Comparison of ENCODE assay signal across 1 cellular context in genomic region chr1:2115922-2116341, GRCh38.
TF ChIP-seq lines count a peak whose summit lies in the region.

No MANE protein-coding gene starts in this region.

TF ChIP-seq in WTC11, 78 proteins besides CTCF, POLR2A, EP300 and RAD21 (continued from another document):
- TF ChIP-seq FOXP1 (CRISPR knock-in tag; IDR thresholded peaks at IDR 0.05; ENCODE audit: borderline replicate concordance) (no peak), ZNF512 (CRISPR knock-in tag; IDR thresholded peaks at IDR 0.05; ENCODE audit: borderline replicate concordance) (no peak), ETV6 (CRISPR knock-in tag; IDR thresholded peaks at IDR 0.05) (no peak), CREM (CRISPR knock-in tag; IDR thresholded peaks at IDR 0.05) (0 out of 2 replicates have a peak, but pooled peaks have one; percentile 31)
- TF ChIP-seq, protein P1, sequence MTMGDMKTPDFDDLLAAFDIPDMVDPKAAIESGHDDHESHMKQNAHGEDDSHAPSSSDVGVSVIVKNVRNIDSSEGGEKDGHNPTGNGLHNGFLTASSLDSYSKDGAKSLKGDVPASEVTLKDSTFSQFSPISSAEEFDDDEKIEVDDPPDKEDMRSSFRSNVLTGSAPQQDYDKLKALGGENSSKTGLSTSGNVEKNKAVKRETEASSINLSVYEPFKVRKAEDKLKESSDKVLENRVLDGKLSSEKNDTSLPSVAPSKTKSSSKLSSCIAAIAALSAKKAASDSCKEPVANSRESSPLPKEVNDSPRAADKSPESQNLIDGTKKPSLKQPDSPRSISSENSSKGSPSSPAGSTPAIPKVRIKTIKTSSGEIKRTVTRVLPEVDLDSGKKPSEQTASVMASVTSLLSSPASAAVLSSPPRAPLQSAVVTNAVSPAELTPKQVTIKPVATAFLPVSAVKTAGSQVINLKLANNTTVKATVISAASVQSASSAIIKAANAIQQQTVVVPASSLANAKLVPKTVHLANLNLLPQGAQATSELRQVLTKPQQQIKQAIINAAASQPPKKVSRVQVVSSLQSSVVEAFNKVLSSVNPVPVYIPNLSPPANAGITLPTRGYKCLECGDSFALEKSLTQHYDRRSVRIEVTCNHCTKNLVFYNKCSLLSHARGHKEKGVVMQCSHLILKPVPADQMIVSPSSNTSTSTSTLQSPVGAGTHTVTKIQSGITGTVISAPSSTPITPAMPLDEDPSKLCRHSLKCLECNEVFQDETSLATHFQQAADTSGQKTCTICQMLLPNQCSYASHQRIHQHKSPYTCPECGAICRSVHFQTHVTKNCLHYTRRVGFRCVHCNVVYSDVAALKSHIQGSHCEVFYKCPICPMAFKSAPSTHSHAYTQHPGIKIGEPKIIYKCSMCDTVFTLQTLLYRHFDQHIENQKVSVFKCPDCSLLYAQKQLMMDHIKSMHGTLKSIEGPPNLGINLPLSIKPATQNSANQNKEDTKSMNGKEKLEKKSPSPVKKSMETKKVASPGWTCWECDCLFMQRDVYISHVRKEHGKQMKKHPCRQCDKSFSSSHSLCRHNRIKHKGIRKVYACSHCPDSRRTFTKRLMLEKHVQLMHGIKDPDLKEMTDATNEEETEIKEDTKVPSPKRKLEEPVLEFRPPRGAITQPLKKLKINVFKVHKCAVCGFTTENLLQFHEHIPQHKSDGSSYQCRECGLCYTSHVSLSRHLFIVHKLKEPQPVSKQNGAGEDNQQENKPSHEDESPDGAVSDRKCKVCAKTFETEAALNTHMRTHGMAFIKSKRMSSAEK (CRISPR knock-in tag; IDR thresholded peaks at IDR 0.05; ENCODE audit: borderline replicate concordance) = no peak
